14 cellular contexts compared by ENCODE assay signal in genomic region chr1:20678599-20678998, GRCh38. TPM values are rescaled to one million over a fixed set of nuclear protein-coding genes. Genes with fewer than 3 reads are reported as not detected.
DNase-seq lines count a peak whose midpoint lies in the region; ATAC-seq and TF ChIP-seq lines count a peak whose summit lies in the region.
"Had no signal": no experiment of that assay in that cellular context is flagged by ENCODE, and none has a peak within 500 bp of the region (broad histone marks: within the 10 kb centered on the region; RNA-seq: fewer than 3 reads in every experiment).

No MANE protein-coding gene starts in this region.

- BruUV-seq in OCI-LY7 (replicated peaks; lab: Mats Ljungman, UMichigan) = no TSS peak

- in situ Hi-C loops in ACHN (cut with HindIII; ENCODE audit: low pct_ligation_motif_present, low pct_unique_long_range_greater_than_20kb, low sequenced_read_pairs) = no loop called here

- H3K36me3 ChIP-seq in OCI-LY7 (ENCODE audit: insufficient read depth, low read length) = no peaks in the 10 kb centered on the region
- H3K36me3 ChIP-seq: lower lobe of right lung had no signal

- peaks cover 35% of the 10 kb centered on the region for H3K4me1 ChIP-seq in OCI-LY7 (ENCODE audit: insufficient read depth, low read length, poor library complexity, severe bottlenecking)
- H3K4me1 ChIP-seq: lower lobe of right lung had no signal

- no peaks in the 10 kb centered on the region for H3K9me2 ChIP-seq in OCI-LY7 (ENCODE audit: insufficient read depth, low read length)

- H3K36me3 Mint-ChIP-seq in memory B cell = no peaks in the 10 kb centered on the region

- H3K4me2 ChIP-seq in OCI-LY7 (ENCODE audit: low read length) = peak overlapping the region; percentile 52
- H3K4me2 ChIP-seq: GM23338 had no signal

- H2AFZ ChIP-seq in OCI-LY7 (ENCODE audit: low read length) = peak overlapping the region; percentile 13; the same call in 1 of the 2 replicates
- H2AFZ ChIP-seq: GM23338 had no signal

- H3K27me3 Mint-ChIP-seq in memory B cell = peaks cover 4% of the 10 kb centered on the region

- no peak overlapping the region for H3K27ac Mint-ChIP-seq in memory B cell
- H3K27ac Mint-ChIP-seq: GM23338 had no signal

- H3K9me3 Mint-ChIP-seq in memory B cell = peaks cover 3% of the 10 kb centered on the region
- H3K9me3 Mint-ChIP-seq: GM23338 had no signal

- peak overlapping the region; percentile 33 for H3K4me3 ChIP-seq in OCI-LY7 (ENCODE audit: low read depth, low read length, poor library complexity, severe bottlenecking)
- H3K4me3 ChIP-seq: esophagus muscularis mucosa, GM23338, lower lobe of right lung, skin epidermis had no signal

- ATAC-seq in memory B cell (ENCODE audit: low read depth) = peak; percentile 89
- ATAC-seq in HG02678 (IDR thresholded peaks at IDR 0.05; ENCODE audit: unreplicated experiment) = no peak
- ATAC-seq: GM23338, lower lobe of right lung had no signal

- CTCF ChIA-PET in OCI-LY7 (lab: Charles Lee; ENCODE audit: unreplicated experiment) = no interaction called here

- H3K9me3 ChIP-seq in OCI-LY7 (ENCODE audit: low read length) = peaks cover 6% of the 10 kb centered on the region
- H3K9me3 ChIP-seq: esophagus muscularis mucosa, lower lobe of right lung had no signal

- no peaks in the 10 kb centered on the region for H3K79me2 ChIP-seq in OCI-LY7 (ENCODE audit: insufficient read depth, low read depth, low read length)

- H3K27ac ChIP-seq in OCI-LY7 (ENCODE audit: low read depth, low read length, poor library complexity, severe bottlenecking) = peak overlapping the region; percentile 34
- H3K27ac ChIP-seq: esophagus muscularis mucosa, lower lobe of right lung, skin epidermis had no signal

- intact Hi-C loops in OCI-LY7 (cut with micrococcal nuclease; ENCODE audit: unreplicated experiment) = no loop called here

- H3K4me3 Mint-ChIP-seq in memory B cell = peak overlapping the region; percentile 71
- H3K4me3 Mint-ChIP-seq: GM23338 had no signal

- no peak for TF ChIP-seq CTCF in GM10266 (IDR thresholded peaks at IDR 0.05; ENCODE audit: control insufficient read depth, insufficient read depth, low read depth, missing control alignments)
- no peak for TF ChIP-seq CTCF in GM20000 (IDR thresholded peaks at IDR 0.05; ENCODE audit: extremely low read depth, missing control alignments)
- no peak for TF ChIP-seq CTCF in OCI-LY7 (conservative IDR thresholded peaks at IDR 0.05; ENCODE audit: low read length)

- H4K20me1 ChIP-seq in OCI-LY7 (ENCODE audit: insufficient read depth, low read length) = no peaks in the 10 kb centered on the region

- POLR2A ChIA-PET in OCI-LY7 (lab: Charles Lee) = interaction anchor here (0.6 to 1.6 kb wide), 3 partner anchors 18 to 513 kb away, joined by 3 to 4 read pairs (median 3); no protein-coding TSS in a partner anchor

- DNase-seq in GM10266 (ENCODE audit: extremely low spot score) (peak; percentile 37), GM20000 (ENCODE audit: low spot score) (peak; percentile 60), OCI-LY7 (ENCODE audit: low spot score) (peak; percentile 75), memory B cell (ENCODE audit: low spot score in 2 of 2) (no peak), NCI-H510A (lab: John Stamatoyannopoulos, UW) (no peak), ACHN (no peak), GDM1 (lab: John Stamatoyannopoulos, UW) (no peak)
- DNase-seq: lower lobe of right lung, NCI-H1048, NCI-H2227 treated with DMSO at 0.1 percent for 48 hours had no signal

- peaks cover 7% of the 10 kb centered on the region for H3K4me1 Mint-ChIP-seq in memory B cell
- H3K4me1 Mint-ChIP-seq: GM23338 had no signal

RNA-seq across cellular contexts. Expression of gene DDOST, which starts 17.4 kb away (rescaled TPM):
- total RNA-seq in OCI-LY7 (2014; rRNA removed; shearing (Covaris generic)) = 95.1 and 111 TPM in 2 replicates
- 136 and 148 TPM in 2 replicates for total RNA-seq in OCI-LY7 (2022)

RNA-seq across cellular contexts. Expression of gene KIF17, which starts 39.2 kb away (rescaled TPM):
- not detected in 2 replicates for total RNA-seq in OCI-LY7 (2014; rRNA removed; shearing (Covaris generic))
- 0.74 and 1.1 TPM in 2 replicates for total RNA-seq in OCI-LY7 (2022)

RNA-seq across cellular contexts. Expression of gene PINK1, which starts 45.3 kb away (rescaled TPM):
- total RNA-seq in OCI-LY7 (2014; rRNA removed; shearing (Covaris generic)) = 8.2 and 8.9 TPM in 2 replicates
- 13.4 and 15.7 TPM in 2 replicates for total RNA-seq in OCI-LY7 (2022)

RNA-seq across cellular contexts. Expression of gene SH2D5, which starts 53.9 kb away (rescaled TPM):
- 0.46 TPM in 1 of 2 replicates, not detected in the other for total RNA-seq in OCI-LY7 (2014; rRNA removed; shearing (Covaris generic))
- total RNA-seq in OCI-LY7 (2022) = 0.42 and 0.68 TPM in 2 replicates
- total RNA-seq: lower lobe of right lung had no signal

Comparison
In these comparisons a context has a peak if more than half of its experiments do, and no peak if none do; other contexts are left out.
1. DNase-seq: peak in GM10266 (single experiment), GM20000 (single experiment) and OCI-LY7 (single experiment); none in memory B cell (0 of 2), NCI-H510A (single experiment), ACHN (single experiment) and GDM1 (single experiment).